Comparison of ENCODE assay signal across 8 cellular contexts in genomic region chr16:67645397-67646121, GRCh38. TPM values are rescaled to one million over a fixed set of nuclear protein-coding genes. Genes with fewer than 3 reads are reported as not detected.
A peak's percentile ranks its signal among the peaks of the same experiment; 100 is the strongest.
DNase-seq lines count a peak whose midpoint lies in the region; ATAC-seq and TF ChIP-seq lines count a peak whose summit lies in the region.

No MANE protein-coding gene starts in this region.

- intact Hi-C loops in mucosa of descending colon (cut with DNase I, micrococcal nuclease) = no loop called here

- H3K27me3 ChIP-seq in WERI-Rb-1 (ENCODE audit: insufficient read depth, low read depth, severe bottlenecking) = no peaks in the 10 kb centered on the region

- no peaks in the 10 kb centered on the region for H3K9me3 ChIP-seq in WERI-Rb-1 (ENCODE audit: severe bottlenecking)
- no peaks in the 10 kb centered on the region for H3K9me3 ChIP-seq in mucosa of descending colon

- peak overlapping the region; percentile 75 for H3K27ac ChIP-seq in WERI-Rb-1

- ATAC-seq in GM21737 (IDR thresholded peaks at IDR 0.05; ENCODE audit: unreplicated experiment) (peak; percentile 4), mucosa of descending colon (peak; percentile 6)

- TF ChIP-seq CTCF in WERI-Rb-1 (IDR thresholded peaks at IDR 0.05; ENCODE audit: low read depth, low read length) (no peak), mucosa of descending colon (IDR thresholded peaks at IDR 0.05) (no peak)

- peak overlapping the region; percentile 45 for H3K4me3 ChIP-seq in WERI-Rb-1 (ENCODE audit: low read depth, low read length)
- no peak overlapping the region for H3K4me3 ChIP-seq in mucosa of descending colon

- peaks cover 3% of the 10 kb centered on the region for H3K36me3 ChIP-seq in WERI-Rb-1
- H3K36me3 ChIP-seq in mucosa of descending colon (ENCODE audit: low read depth) = no peaks in the 10 kb centered on the region

- peak; percentile 47 for DNase-seq in COLO668 (lab: John Stamatoyannopoulos, UW; ENCODE audit: unreplicated experiment)
- DNase-seq in WERI-Rb-1 = no peak
- DNase-seq in mucosa of descending colon = peak in 1 of 3 donors; percentile 54
- DNase-seq in central memory CD4-positive, alpha-beta T cell = no peak
- DNase-seq in medulla oblongata (ENCODE audit: extremely low spot score) = no peak
- no peak for DNase-seq in stimulated activated CD4-positive, alpha-beta T cell treated with anti-CD3 and anti-CD28 coated beads, Interleukin-1b, Interleukin-23, amount 100 ng/mL, for 48 hours
- no peak for DNase-seq in NCI-H2227 (lab: John Stamatoyannopoulos, UW; ENCODE audit: unreplicated experiment)

- H3K4me1 ChIP-seq in mucosa of descending colon (ENCODE audit: low read depth) = peaks cover 2% of the 10 kb centered on the region

RNA-seq across cellular contexts. Expression of gene CARMIL2, which starts 0.6 kb away (rescaled TPM):
- 1 to 10 TPM; 1.8 to 4.9 (median 4.2) TPM for total RNA-seq in mucosa of descending colon

RNA-seq across cellular contexts. Expression of gene ACD, which starts 14.5 kb away (rescaled TPM):
- 10 to 100 TPM in 2 of 3 donors, 1 to 10 TPM in 1; 8.9 to 17.1 (median 11.5) TPM for total RNA-seq in mucosa of descending colon

RNA-seq across cellular contexts. Expression of gene PARD6A, which starts 15.2 kb away (rescaled TPM):
- total RNA-seq in mucosa of descending colon = 1 to 10 TPM; 2.3 to 9.1 (median 3.7) TPM

RNA-seq across cellular contexts. Expression of gene ENKD1, which starts 21.0 kb away (rescaled TPM):
- 10 to 100 TPM in 1 of 3 donors, 1 to 10 TPM in 2; 8.5 to 23.3 (median 9.0) TPM for total RNA-seq in mucosa of descending colon

RNA-seq across cellular contexts. Expression of gene C16orf86, which starts 21.1 kb away (rescaled TPM):
- 1 to 10 TPM in 2 of 3 donors, under 1 TPM in 1; 0.67 to 6.8 (median 1.2) TPM for total RNA-seq in mucosa of descending colon
